In genomic region chr16:56583351-56583910, GRCh38 we compare ENCODE assay signal across 36 cellular contexts. TPM values are rescaled to one million over a fixed set of nuclear protein-coding genes. Genes with fewer than 3 reads are reported as not detected.
"Had no signal": no experiment of that assay in that cellular context is flagged by ENCODE, and none has a peak within 500 bp of the region (broad histone marks: within the 10 kb centered on the region; RNA-seq: fewer than 3 reads in every experiment).

No MANE protein-coding gene starts in this region.

- ATAC-seq: left colon; left lung; lower lobe of right lung; mucosa of descending colon; naive thymus-derived CD4-positive, alpha-beta T cell; natural killer cell treated with Interleukin-12 subunit alpha and Interleukin-12 subunit beta and Interleukin-15 and Interleukin-18, amount 100 ng/mL, for 72 hours; pancreas; right lobe of liver; stimulated activated memory B cell treated with anti-CD40 and anti-IgM and Interleukin-4, amounts not matched to agents 10 μg/mL and 1 μg/mL and 100 μg/mL, for 72 hours; stimulated activated naive CD8-positive, alpha-beta T cell treated with anti-CD3 and anti-CD28 coated beads, Interleukin-15, amount 100 ng/mL, for 72 hours had no signal

- DNase-seq: hypothalamus; immature natural killer cell; kidney; left colon; left lung; lower lobe of right lung; mammary epithelial cell; mesenchymal stem cell; midbrain; mucosa of descending colon; naive thymus-derived CD4-positive, alpha-beta T cell; nucleus accumbens; pancreas; right lobe of liver; stimulated activated CD4-positive, alpha-beta T cell treated with anti-CD3 and anti-CD28 coated beads, Interleukin-1b, Interleukin-23, amount 100 ng/mL, for 48 hours; stimulated activated CD4-positive, alpha-beta T cell treated with anti-CD3 and anti-CD28 coated beads, Interleukin-2, amount 100 ng/mL, for 48 hours; stimulated activated CD4-positive, alpha-beta T cell treated with anti-CD3 and anti-CD28 coated beads, Interleukin-4, amount 100 ng/mL, for 4 hours; stimulated activated CD8-positive, alpha-beta memory T cell treated with anti-CD3 and anti-CD28 coated beads, Interleukin-4, amount 100 ng/mL, for 48 hours; stimulated activated naive CD4-positive, alpha-beta T cell treated with Interleukin-2 at 50 U/mL for 16 hours; stimulated activated naive CD8-positive, alpha-beta T cell treated with anti-CD3 and anti-CD28 coated beads, Interleukin-15, amount 100 ng/mL, for 72 hours; substantia nigra; uterus had no signal

- H3K27ac ChIP-seq: left lung, lower lobe of right lung, pancreas, right atrium auricular region, right lobe of liver, tibial nerve, uterus had no signal

- H3K4me3 Mint-ChIP-seq: immature natural killer cell; naive thymus-derived CD4-positive, alpha-beta T cell; natural killer cell treated with Interleukin-12 subunit alpha and Interleukin-12 subunit beta and Interleukin-15 and Interleukin-18, amount 100 ng/mL, for 72 hours; stimulated activated memory B cell treated with anti-CD40 and anti-IgM and Interleukin-4, amounts not matched to agents 10 μg/mL and 1 μg/mL and 100 μg/mL, for 72 hours; stimulated activated naive CD8-positive, alpha-beta T cell treated with anti-CD3 and anti-CD28 coated beads, Interleukin-15, amount 100 ng/mL, for 72 hours; type B pancreatic cell had no signal

- H3K36me3 Mint-ChIP-seq: immature natural killer cell; naive thymus-derived CD4-positive, alpha-beta T cell; natural killer cell treated with Interleukin-12 subunit alpha and Interleukin-12 subunit beta and Interleukin-15 and Interleukin-18, amount 100 ng/mL, for 72 hours; stimulated activated memory B cell treated with anti-CD40 and anti-IgM and Interleukin-4, amounts not matched to agents 10 μg/mL and 1 μg/mL and 100 μg/mL, for 72 hours; type B pancreatic cell had no signal

- H3K27ac Mint-ChIP-seq: immature natural killer cell; natural killer cell treated with Interleukin-12 subunit alpha and Interleukin-12 subunit beta and Interleukin-15 and Interleukin-18, amount 100 ng/mL, for 72 hours; stimulated activated memory B cell treated with anti-CD40 and anti-IgM and Interleukin-4, amounts not matched to agents 10 μg/mL and 1 μg/mL and 100 μg/mL, for 72 hours; stimulated activated naive CD8-positive, alpha-beta T cell treated with anti-CD3 and anti-CD28 coated beads, Interleukin-15, amount 100 ng/mL, for 72 hours; type B pancreatic cell had no signal

- H3K4me1 Mint-ChIP-seq: immature natural killer cell; stimulated activated memory B cell treated with anti-CD40 and anti-IgM and Interleukin-4, amounts not matched to agents 10 μg/mL and 1 μg/mL and 100 μg/mL, for 72 hours had no signal

- H3K4me3 ChIP-seq: left lung, lower lobe of right lung, mucosa of descending colon, pancreas, right atrium auricular region, right lobe of liver, smooth muscle cell, tibial nerve, uterus had no signal

- H3K9me3 Mint-ChIP-seq: immature natural killer cell; naive thymus-derived CD4-positive, alpha-beta T cell; natural killer cell treated with Interleukin-12 subunit alpha and Interleukin-12 subunit beta and Interleukin-15 and Interleukin-18, amount 100 ng/mL, for 72 hours; stimulated activated memory B cell treated with anti-CD40 and anti-IgM and Interleukin-4, amounts not matched to agents 10 μg/mL and 1 μg/mL and 100 μg/mL, for 72 hours; stimulated activated naive CD8-positive, alpha-beta T cell treated with anti-CD3 and anti-CD28 coated beads, Interleukin-15, amount 100 ng/mL, for 72 hours; type B pancreatic cell had no signal

- H3K9me3 ChIP-seq: left lung, lower lobe of right lung, mucosa of descending colon, pancreas, right atrium auricular region, right lobe of liver, tibial nerve, uterus had no signal

RNA-seq across cellular contexts. Expression of gene MT3, which starts 5.9 kb away (rescaled TPM):
- total RNA-seq: kidney, left lung, liver, lower lobe of right lung, mammary epithelial cell, myocyte, osteoblast, pulmonary artery endothelial cell, renal cortical epithelial cell, right atrium auricular region, smooth muscle cell, uterus had no signal

RNA-seq across cellular contexts. Expression of gene MT4, which starts 18.6 kb away (rescaled TPM):
- total RNA-seq: kidney; left colon; left lung; liver; lower lobe of right lung; mammary epithelial cell; mucosa of descending colon; myocyte; naive thymus-derived CD4-positive, alpha-beta T cell; natural killer cell treated with Interleukin-12 subunit alpha and Interleukin-12 subunit beta and Interleukin-15 and Interleukin-18, amount 100 ng/mL, for 72 hours; osteoblast; pancreas; pulmonary artery endothelial cell; renal cortical epithelial cell; right atrium auricular region; right lobe of liver; skeletal muscle tissue; smooth muscle cell; temporal lobe; tibial nerve; ureter; uterus had no signal

RNA-seq across cellular contexts. Expression of gene MT1M, which starts 49.0 kb away (rescaled TPM):
- total RNA-seq: myocyte; naive thymus-derived CD4-positive, alpha-beta T cell; smooth muscle cell had no signal
